Comparison of ENCODE assay signal across 15 cellular contexts in the genomic region with DNA sequence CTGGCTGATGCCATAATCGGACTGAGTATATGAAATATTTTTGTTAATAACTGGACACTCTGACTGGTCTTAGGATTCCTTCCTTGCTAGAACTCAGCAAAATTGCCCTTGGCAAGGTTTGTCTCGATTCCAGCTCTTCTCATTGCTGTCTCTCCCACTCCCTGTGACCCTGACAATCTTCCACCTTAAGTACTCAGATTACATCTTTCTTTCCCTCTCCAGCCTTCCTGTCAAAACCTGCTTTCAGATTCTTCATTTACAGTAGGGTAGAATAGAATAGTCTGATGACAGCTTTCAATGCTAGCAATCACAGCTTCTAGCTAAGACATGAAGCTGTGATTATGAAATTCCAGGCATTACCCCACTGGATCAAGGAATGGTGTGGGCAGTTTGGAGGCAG. TPM values are rescaled to one million over a fixed set of nuclear protein-coding genes. Genes with fewer than 3 reads are reported as not detected.
DNase-seq lines count a peak whose midpoint lies in the region; ATAC-seq, FAIRE-seq and TF ChIP-seq lines count a peak whose summit lies in the region.
"Had no signal": no experiment of that assay in that cellular context is flagged by ENCODE, and none has a peak within 500 bp of the region (broad histone marks: within the 10 kb centered on the region; RNA-seq: fewer than 3 reads in every experiment).

No MANE protein-coding gene starts in this region.

- DNase-seq in A673 (ENCODE audit: low spot score), result no peak
- DNase-seq in Peyer's patch, result no peak
- no peak for DNase-seq in esophagus squamous epithelium (lab: John Stamatoyannopoulos, UW)
- DNase-seq in psoas muscle, result no peak
- DNase-seq in neuronal stem cell (ENCODE audit: low spot score), result no peak
- DNase-seq in germinal center (ENCODE audit: low spot score), result no peak
- DNase-seq in GM20000 (ENCODE audit: low spot score), result no peak
- no peak for DNase-seq in urothelium cell line (ENCODE audit: low spot score)
- DNase-seq: activated naive CD4-positive, alpha-beta T cell treated with anti-CD3 and anti-CD28 coated beads, Interleukin-2, amount 50 U/mL, for 16 hours; DMS53; IMR-90; NCI-H1436; T-helper 9 cell had no signal

- CTCF ChIA-PET in A673 (lab: Charles Lee), result interaction anchor here (0.7 to 1.4 kb wide), 3 partner anchors 22 to 68 kb away, joined by 3 to 4 read pairs (median 3); no protein-coding TSS in a partner anchor

- H3K9me3 ChIP-seq in A673 (ENCODE audit: low read depth, low read length, poor library complexity, severe bottlenecking) (peaks cover 15% of the 10 kb centered on the region), Peyer's patch (peaks cover 0 to 11% (median 0%) of the 10 kb centered on the region in 4 donors), esophagus squamous epithelium (peaks cover 0 to 8% (median 0%) of the 10 kb centered on the region in 3 donors), psoas muscle (no peaks in the 10 kb centered on the region), neuronal stem cell (replicated peaks in 1 of 2; ENCODE audit: control insufficient read depth in 2 of 2, insufficient read depth in 1 of 2, low read depth in 1 of 2, low read length in 2 of 2) (no peaks in the 10 kb centered on the region)

- no peak overlapping the region for H4K91ac ChIP-seq in neuronal stem cell (ENCODE audit: low read depth, low read length, poor library complexity)

- TF ChIP-seq POLR2A in Peyer's patch (IDR thresholded peaks at IDR 0.05) (no peak), esophagus squamous epithelium (IDR thresholded peaks at IDR 0.05) (no peak)

- H3K4me3 ChIP-seq in A673 (ENCODE audit: low read depth, low read length, poor library complexity, severe bottlenecking) (peak overlapping the region; percentile 11), Peyer's patch (no peak overlapping the region), esophagus squamous epithelium (peak overlapping the region in 1 of 4 donors; percentile 22), psoas muscle (peak overlapping the region; percentile 15), neuronal stem cell (ENCODE audit: low read length in 2 of 2) (no peak overlapping the region)
- H3K4me3 ChIP-seq: neural progenitor cell had no signal

- H3K18ac ChIP-seq in neuronal stem cell (ENCODE audit: low read length), result no peak overlapping the region

- H2BK12ac ChIP-seq in neuronal stem cell (ENCODE audit: low read length), result no peak overlapping the region

- 22 to 30% methylated on average over 2 of the region's 2 CpGs for WGBS in esophagus squamous epithelium, 2 donors
- WGBS in psoas muscle, 3 donors, result 19 to 25% (median 22%) methylated on average over 2 of the region's 2 CpGs
- WGBS in neuronal stem cell (ENCODE audit: extremely low coverage in 2 of 2, insufficient read length in 2 of 2, insufficient replicate concordance in 1 of 2), 2 donors, result no CpG with 5 or more reads among the region's 2 CpGs

- H3K27ac ChIP-seq in A673 (ENCODE audit: low read depth, low read length, poor library complexity, severe bottlenecking), result peak overlapping the region; percentile 84
- H3K27ac ChIP-seq in Peyer's patch, result peak overlapping the region; percentile 12 to 75 (median 54)
- H3K27ac ChIP-seq in esophagus squamous epithelium, result peak overlapping the region; percentile 59 to 91 (median 74)
- H3K27ac ChIP-seq in psoas muscle, result peak overlapping the region; percentile 60
- H3K27ac ChIP-seq in neuronal stem cell (replicated peaks; ENCODE audit: low read length), result no peak overlapping the region
- H3K27ac ChIP-seq: neural progenitor cell had no signal

- no peaks in the 10 kb centered on the region for H3K36me3 ChIP-seq in A673 (ENCODE audit: insufficient read depth, low read length, poor library complexity, severe bottlenecking)
- H3K36me3 ChIP-seq in Peyer's patch, result no peaks in the 10 kb centered on the region
- no peaks in the 10 kb centered on the region for H3K36me3 ChIP-seq in esophagus squamous epithelium
- no peaks in the 10 kb centered on the region for H3K36me3 ChIP-seq in psoas muscle (ENCODE audit: insufficient read depth in 1 of 2, low read depth in 1 of 2)
- H3K36me3 ChIP-seq in neuronal stem cell (replicated peaks in 1 of 2; ENCODE audit: control insufficient read depth in 2 of 2, insufficient read depth in 2 of 2, low read length in 2 of 2), result no peaks in the 10 kb centered on the region
- H3K36me3 ChIP-seq: neural progenitor cell had no signal

- H3K4me2 ChIP-seq in neuronal stem cell (ENCODE audit: insufficient read depth, low read length, poor library complexity, severe bottlenecking), result no peak overlapping the region
- H3K4me2 ChIP-seq: neural progenitor cell had no signal

- TF ChIP-seq CTCF in A673 (conservative IDR thresholded peaks at IDR 0.05; ENCODE audit: low read depth, low read length) (no peak), Peyer's patch (IDR thresholded peaks at IDR 0.05) (no peak), esophagus squamous epithelium (IDR thresholded peaks at IDR 0.05) (no peak), psoas muscle (IDR thresholded peaks at IDR 0.05) (no peak), GM20000 (IDR thresholded peaks at IDR 0.05; ENCODE audit: extremely low read depth, missing control alignments) (no peak)

- H3K4me1 ChIP-seq in A673 (ENCODE audit: insufficient read depth, low read length, poor library complexity, severe bottlenecking) (peaks cover 38% of the 10 kb centered on the region), Peyer's patch (no peaks in the 10 kb centered on the region), esophagus squamous epithelium (peaks cover 0 to 49% (median 21%) of the 10 kb centered on the region in 3 donors), psoas muscle (peaks cover 14% of the 10 kb centered on the region), neuronal stem cell (ENCODE audit: control insufficient read depth in 2 of 2, insufficient read depth in 1 of 2, low read depth in 1 of 2, low read length in 2 of 2) (no peaks in the 10 kb centered on the region)

- H2AFZ ChIP-seq in neuronal stem cell (ENCODE audit: low read length), result no peak overlapping the region

- no peak overlapping the region for H2BK120ac ChIP-seq in neuronal stem cell (ENCODE audit: low read depth, low read length)

- no peaks in the 10 kb centered on the region for H3K79me1 ChIP-seq in neuronal stem cell (ENCODE audit: low read depth, low read length)

- no peak overlapping the region for H4K8ac ChIP-seq in neuronal stem cell (ENCODE audit: low read depth, low read length)

- H3K9ac ChIP-seq in neuronal stem cell (ENCODE audit: low read depth, low read length, poor library complexity), result no peak overlapping the region
- H3K9ac ChIP-seq: neural progenitor cell had no signal

- H2BK5ac ChIP-seq in neuronal stem cell (ENCODE audit: low read length), result no peak overlapping the region

- ATAC-seq in psoas muscle, result no peak

- intact Hi-C loops in A673 (cut with micrococcal nuclease; ENCODE audit: unreplicated experiment) (loop anchor here (2.0 kb wide), 2 partner anchors 60 to 116 kb away; no protein-coding TSS in a partner anchor), esophagus squamous epithelium (cut with DNase I) (no loop called here), psoas muscle (cut with DNase I) (no loop called here)

- no TSS peak for BruUV-seq in A673 (replicated peaks; lab: Mats Ljungman, UMichigan)

- no peak overlapping the region for H2AK5ac ChIP-seq in neuronal stem cell (ENCODE audit: low read depth, low read length)

- H2BK15ac ChIP-seq in neuronal stem cell (ENCODE audit: low read length), result no peak overlapping the region

- no peak overlapping the region for H3K14ac ChIP-seq in neuronal stem cell (ENCODE audit: low read length)

- no peak for FAIRE-seq in urothelium cell line (lab: Jason Lieb, UNC)
- FAIRE-seq: colon had no signal

- no peaks in the 10 kb centered on the region for H3K27me3 ChIP-seq in A673 (replicated peaks; ENCODE audit: insufficient read depth, low read depth, low read length, poor library complexity)
- H3K27me3 ChIP-seq in Peyer's patch, result no peaks in the 10 kb centered on the region
- no peaks in the 10 kb centered on the region for H3K27me3 ChIP-seq in esophagus squamous epithelium
- no peaks in the 10 kb centered on the region for H3K27me3 ChIP-seq in psoas muscle (ENCODE audit: insufficient read depth in 3 of 3, low read length in 2 of 3)
- H3K27me3 ChIP-seq in neuronal stem cell (ENCODE audit: control insufficient read depth in 3 of 3, insufficient read depth in 3 of 3, low read depth in 1 of 3, low read length in 3 of 3), result no peaks in the 10 kb centered on the region
- H3K27me3 ChIP-seq: neural progenitor cell had no signal

- no peak overlapping the region for H3K4ac ChIP-seq in neuronal stem cell (ENCODE audit: low read length)

- POLR2A ChIA-PET in A673 (lab: Charles Lee; ENCODE audit: low non-redundant PET), result interaction anchor here (0.5 to 1.0 kb wide), 5 partner anchors 14 to 118 kb away, joined by 3 to 11 read pairs (median 3); no protein-coding TSS in a partner anchor

- H3K23ac ChIP-seq in neuronal stem cell (ENCODE audit: low read depth, low read length, poor library complexity), result no peak overlapping the region

RNA-seq across cellular contexts. Expression of a gene that starts 39.2 kb away (rescaled TPM):
- total RNA-seq in A673 (2021), result 39.0 and 46.7 TPM in 2 replicates
- 1 to 10 TPM; 5.1 to 9.1 (median 7.2) TPM for total RNA-seq in Peyer's patch
- 10 to 100 TPM in 2 of 4 donors, 1 to 10 TPM in 2; 7.0 to 18.9 (median 13.3) TPM for total RNA-seq in esophagus squamous epithelium
- total RNA-seq in psoas muscle, result 10 to 100 TPM; 11.1 to 47.1 (median 14.6) TPM
- 10 to 100 TPM in 1 of 3 donors, 1 to 10 TPM in 2; 8.0 to 12.3 (median 9.5) TPM for polyA plus RNA-seq in psoas muscle
- polyA plus RNA-seq in neuronal stem cell (2013, experiment 1 of 2), result 1.9 TPM
- polyA plus RNA-seq in neuronal stem cell (2013, experiment 2 of 2), result 1.8 TPM
- total RNA-seq: IMR-90 had no signal
- polyA plus RNA-seq: IMR-90 had no signal

Comparison
In these comparisons a context has a peak if more than half of its experiments do, and no peak if none do; other contexts are left out.
1. H3K4me3 ChIP-seq: peak in A673 (single experiment) and psoas muscle (single experiment); none in Peyer's patch (0 of 4) and neuronal stem cell (0 of 2).